In the genomic region with DNA sequence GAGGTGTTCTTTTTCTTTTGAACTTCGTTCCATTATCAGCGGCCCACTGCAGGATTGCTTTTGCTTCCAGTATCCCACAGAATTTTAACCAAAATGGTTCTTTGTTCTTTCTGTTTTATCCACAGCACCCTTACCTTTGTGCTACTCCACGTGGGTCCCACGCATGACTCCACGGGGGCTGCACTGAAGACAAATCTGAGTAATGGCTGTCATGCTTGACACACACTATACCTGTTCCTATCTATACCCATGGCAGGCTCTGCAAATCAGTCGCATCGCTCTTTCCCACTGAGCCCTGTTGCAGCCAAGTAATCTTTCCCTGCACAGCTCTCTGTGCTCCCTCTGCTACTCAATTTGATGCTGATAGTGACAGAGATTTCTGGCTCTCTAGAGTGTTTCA, we compare ENCODE assay signal across 8 cellular contexts.
"Had no signal": no experiment of that assay in that cellular context is flagged by ENCODE, and none has a peak within 500 bp of the region (broad histone marks: within the 10 kb centered on the region; RNA-seq: fewer than 3 reads in every experiment).

No MANE protein-coding gene starts in this region.

- DNase-seq: GM23248, GOT3, H7, H9, HCEC 1CT, HFFc6 had no signal

- ATAC-seq: GM23338, HCT116 had no signal

- H3K27ac ChIP-seq: GM23248 had no signal
